Comparison of ENCODE assay signal across 19 cellular contexts in genomic region chr1:99673285-99673684, GRCh38. TPM values are rescaled to one million over a fixed set of nuclear protein-coding genes. Genes with fewer than 3 reads are reported as not detected.
DNase-seq lines count a peak whose midpoint lies in the region; ATAC-seq, FAIRE-seq and TF ChIP-seq lines count a peak whose summit lies in the region.
"Had no signal": no experiment of that assay in that cellular context is flagged by ENCODE, and none has a peak within 500 bp of the region (broad histone marks: within the 10 kb centered on the region; RNA-seq: fewer than 3 reads in every experiment).

No MANE protein-coding gene starts in this region.

- no peak for FAIRE-seq in endothelial cell of umbilical vein (lab: Jason Lieb, UNC)

- H3K27ac ChIP-seq in GM23248, result no peak overlapping the region
- no peak overlapping the region for H3K27ac ChIP-seq in endothelial cell of umbilical vein (ENCODE audit: insufficient read depth, low read depth, low read length)
- H3K27ac ChIP-seq in psoas muscle, result peak overlapping the region; percentile 86
- H3K27ac ChIP-seq in mesendoderm (ENCODE audit: low read depth, low read length), result no peak overlapping the region
- H3K27ac ChIP-seq: PC-9 had no signal

- 41 to 46% methylated on average over 5 of the region's 5 CpGs for WGBS in GM23248 (ENCODE audit: low coverage in 1 of 2, low lambda C conversion rate in 2 of 2, missing lambda C conversion rate in 2 of 2), 2 experiments
- WGBS in psoas muscle, 3 donors, result 37 to 50% (median 38%) methylated on average over 4 to 5 of the region's 5 CpGs
- WGBS in mesendoderm (ENCODE audit: extremely low coverage, insufficient coverage, low lambda C conversion rate), result no CpG with 5 or more reads among the region's 5 CpGs

- CTCF ChIA-PET in endothelial cell of umbilical vein (lab: Charles Lee), result interaction anchor here (1.0 to 2.3 kb wide), 14 partner anchors 9 to 191 kb away, joined by 3 to 13 read pairs (median 4); partner anchors contain the start of gene PALMD

- H3K36me3 ChIP-seq in GM23248 (ENCODE audit: low read depth) (no peaks in the 10 kb centered on the region), endothelial cell of umbilical vein (ENCODE audit: control insufficient read depth in 2 of 2, extremely low read depth in 1 of 2, insufficient read depth in 2 of 2, low read length in 2 of 2) (peaks cover 23 to 40% of the 10 kb centered on the region in 2 experiments), psoas muscle (ENCODE audit: insufficient read depth in 1 of 2, low read depth in 1 of 2) (peaks cover 5 to 94% of the 10 kb centered on the region in 2 donors), mesendoderm (ENCODE audit: control insufficient read depth, insufficient read depth, low read length) (no peaks in the 10 kb centered on the region)

- no peak overlapping the region for H4K8ac ChIP-seq in mesendoderm (ENCODE audit: low read depth, low read length)

- no peak overlapping the region for H3K56ac ChIP-seq in mesendoderm (ENCODE audit: low read length)

- no TSS peak for BruUV-seq in endothelial cell of umbilical vein (replicated peaks; lab: Mats Ljungman, UMichigan)

- no peaks in the 10 kb centered on the region for H3K9me2 ChIP-seq in GM23248 (ENCODE audit: insufficient read depth)

- H4K5ac ChIP-seq in mesendoderm (ENCODE audit: low read length), result no peak overlapping the region

- TF ChIP-seq CTCF in AG10803 (conservative IDR thresholded peaks at IDR 0.05; ENCODE audit: low read length), result no peak
- TF ChIP-seq CTCF in endothelial cell of umbilical vein (IDR thresholded peaks at IDR 0.05; ENCODE audit: extremely low read depth in 1 of 2, insufficient read depth in 1 of 2, low read depth in 1 of 2, low read length in 2 of 2), result no peak
- no peak for TF ChIP-seq CTCF in psoas muscle (IDR thresholded peaks at IDR 0.05)

- H3K4me1 ChIP-seq in GM23248 (ENCODE audit: insufficient read depth) (0 out of 2 replicates have a peak, but pooled peaks cover 9% of the 10 kb centered on the region), endothelial cell of umbilical vein (ENCODE audit: control insufficient read depth, extremely low read depth, insufficient read depth, low read length) (peaks cover 24% of the 10 kb centered on the region), psoas muscle (peaks cover 93% of the 10 kb centered on the region), mesendoderm (ENCODE audit: control insufficient read depth, low read depth, low read length) (no peaks in the 10 kb centered on the region)

- TF ChIP-seq POLR2A in endothelial cell of umbilical vein (IDR thresholded peaks at IDR 0.05; ENCODE audit: low read depth, low read length), result no peak

- H3K4me2 ChIP-seq in GM23248 (ENCODE audit: unreplicated experiment) (no peak overlapping the region), endothelial cell of umbilical vein (ENCODE audit: insufficient read depth, low read length) (peak overlapping the region; percentile 21), mesendoderm (ENCODE audit: low read length) (no peak overlapping the region)
- H3K4me2 ChIP-seq: PC-9 had no signal

- 0 out of 2 replicates have a peak, but pooled peaks cover 3% of the 10 kb centered on the region for H3F3A ChIP-seq in GM23248 (ENCODE audit: insufficient read depth)

- H2AK5ac ChIP-seq in mesendoderm (ENCODE audit: low read length), result no peak overlapping the region

- H2AFZ ChIP-seq in GM23248, result no peak overlapping the region
- no peak overlapping the region for H2AFZ ChIP-seq in endothelial cell of umbilical vein (ENCODE audit: low read depth, low read length)
- H2AFZ ChIP-seq: PC-9 had no signal

- H3K4me3 ChIP-seq in AG10803 (ENCODE audit: low read length), result no peak overlapping the region
- H3K4me3 ChIP-seq in GM23248, result no peak overlapping the region
- H3K4me3 ChIP-seq in endothelial cell of umbilical vein (replicated peaks in 1 of 3; ENCODE audit: insufficient read depth in 1 of 3, low read depth in 1 of 3, low read length in 3 of 3), result no peak overlapping the region
- peak overlapping the region; percentile 35 for H3K4me3 ChIP-seq in psoas muscle
- H3K4me3 ChIP-seq in mesendoderm (ENCODE audit: low read length), result no peak overlapping the region
- H3K4me3 ChIP-seq: PC-9 had no signal

- DNase-seq in AG10803 (ENCODE audit: low read depth) (peak; percentile 25), GM23248 (peak; percentile 30), endothelial cell of umbilical vein (ENCODE audit: low read depth, low spot score) (no peak), psoas muscle (no peak), mesendoderm (no peak)
- no peak for DNase-seq in activated CD4-positive, CD25-positive, alpha-beta regulatory T cell treated with anti-CD3 and anti-CD28 coated beads, Interleukin-2, amount 50 U/mL, for 72 hours
- DNase-seq in activated CD4-positive, alpha-beta T cell treated with anti-CD3 and anti-CD28 coated beads for 48 hours, result no peak
- DNase-seq: ACHN, AML-193, DMS79, H7, HFFc6, KG1, MV-4-11, NCI-H187 treated with DMSO at 0.1 percent for 48 hours, NCI-H345, NCI-H524 treated with DMSO at 0.1 percent for 48 hours, PC-9 had no signal

- in situ Hi-C loops in GM23248 (cut with MboI), result no loop called here

- H3K18ac ChIP-seq in mesendoderm (ENCODE audit: low read length), result no peak overlapping the region

- no peaks in the 10 kb centered on the region for H4K20me1 ChIP-seq in GM23248 (ENCODE audit: insufficient read depth)
- no peaks in the 10 kb centered on the region for H4K20me1 ChIP-seq in endothelial cell of umbilical vein (replicated peaks; ENCODE audit: control insufficient read depth, extremely low read depth, insufficient read depth, low read length)

- H3K79me2 ChIP-seq in GM23248 (ENCODE audit: insufficient read depth) (no peaks in the 10 kb centered on the region), endothelial cell of umbilical vein (ENCODE audit: control insufficient read depth, insufficient read depth, low read length) (peaks cover 8% of the 10 kb centered on the region), mesendoderm (ENCODE audit: control insufficient read depth, insufficient read depth, low read length) (no peaks in the 10 kb centered on the region)

- no peaks in the 10 kb centered on the region for H3K9me1 ChIP-seq in endothelial cell of umbilical vein (replicated peaks; ENCODE audit: control insufficient read depth, extremely low read depth, insufficient read depth, low read length)

- H3K9me3 ChIP-seq in GM23248 (ENCODE audit: low read depth) (no peaks in the 10 kb centered on the region), endothelial cell of umbilical vein (replicated peaks; ENCODE audit: control insufficient read depth, insufficient read depth, low read length) (no peaks in the 10 kb centered on the region), psoas muscle (no peaks in the 10 kb centered on the region)

- H2BK120ac ChIP-seq in mesendoderm (ENCODE audit: low read depth, low read length), result no peak overlapping the region

- H3K9ac ChIP-seq in GM23248, result no peak overlapping the region
- no peak overlapping the region for H3K9ac ChIP-seq in endothelial cell of umbilical vein (replicated peaks; ENCODE audit: extremely low read depth, insufficient read depth, low read length)
- H3K9ac ChIP-seq in mesendoderm (ENCODE audit: low read length), result no peak overlapping the region

- no peak overlapping the region for H3K4ac ChIP-seq in mesendoderm (ENCODE audit: low read depth, low read length)

- no peak overlapping the region for H2BK15ac ChIP-seq in mesendoderm (replicated peaks; ENCODE audit: low read depth)

- H3K23ac ChIP-seq in mesendoderm (ENCODE audit: low read length), result no peak overlapping the region

- H2BK5ac ChIP-seq in mesendoderm (ENCODE audit: low read length), result no peak overlapping the region

- POLR2A ChIA-PET in endothelial cell of umbilical vein (lab: Charles Lee), result no interaction called here

- H3K27me3 ChIP-seq in GM23248 (replicated peaks; ENCODE audit: insufficient read depth) (no peaks in the 10 kb centered on the region), endothelial cell of umbilical vein (ENCODE audit: control insufficient read depth in 2 of 2, insufficient read depth in 2 of 2, low read length in 2 of 2) (no peaks in the 10 kb centered on the region), psoas muscle (ENCODE audit: insufficient read depth in 3 of 3, low read length in 2 of 3) (no peaks in the 10 kb centered on the region), mesendoderm (ENCODE audit: insufficient read depth, low read length, poor library complexity) (no peaks in the 10 kb centered on the region)

- intact Hi-C loops in endothelial cell of umbilical vein (cut with micrococcal nuclease), result no loop called here
- intact Hi-C loops in psoas muscle (cut with DNase I), result no loop called here

- dilution Hi-C loops in endothelial cell of umbilical vein (cut with MboI; ENCODE audit: extremely low pct_ligation_motif_present, low sequenced_read_pairs), result no loop called here

- no peak for ATAC-seq in psoas muscle

- no peaks in the 10 kb centered on the region for H3K79me1 ChIP-seq in mesendoderm (ENCODE audit: low read length)

TF ChIP-seq in endothelial cell of umbilical vein, 7 proteins besides CTCF, POLR2A, EP300 and RAD21 (continues in another document):
- TF ChIP-seq POLR2AphosphoS5 (IDR thresholded peaks at IDR 0.05; ENCODE audit: insufficient read depth, low read depth, low read length), result no peak
- no peak for TF ChIP-seq MAX (IDR thresholded peaks at IDR 0.05; ENCODE audit: insufficient read depth, insufficient read length)
- no peak for TF ChIP-seq FOS (IDR thresholded peaks at IDR 0.05; ENCODE audit: borderline replicate concordance, insufficient read depth, low read length)
- no peak for TF ChIP-seq EZH2 (IDR thresholded peaks at IDR 0.05; ENCODE audit: borderline replicate concordance, low read depth, low read length, severe bottlenecking)
- TF ChIP-seq MYC (IDR thresholded peaks at IDR 0.05; ENCODE audit: low read depth, low read length), result no peak

RNA-seq across cellular contexts. Expression of gene PALMD, which starts 27.4 kb away (rescaled TPM):
- 0.11 TPM in 1 of 2 replicates, not detected in the other for total RNA-seq in GM23248 (2014; rRNA removed; shearing (Covaris generic))
- polyA plus RNA-seq in GM23248 (2016; fragmentation: Nextera tagmentation; extraction: Ambion mirVana), result 0.09 and 0.10 TPM in 2 replicates
- 137 and 140 TPM in 2 replicates for total RNA-seq in endothelial cell of umbilical vein
- 40.2 and 52.6 TPM in 2 replicates for polyA plus RNA-seq in endothelial cell of umbilical vein
- 77.1 and 91.5 TPM in 2 replicates for polyA plus RNA-seq in endothelial cell of umbilical vein (2011; cell fraction: cytosol; rRNA removed)
- 207 and 208 TPM in 2 replicates for polyA plus RNA-seq in endothelial cell of umbilical vein (2011; cell fraction: nucleus; rRNA removed)
- 134 and 174 TPM in 2 replicates for polyA plus RNA-seq in endothelial cell of umbilical vein (2012)
- polyA minus RNA-seq in endothelial cell of umbilical vein, result 100 and 108 TPM in 2 replicates
- polyA minus RNA-seq in endothelial cell of umbilical vein (2011; cell fraction: cytosol; rRNA and poly(A)+ RNA removed), result 1.3 TPM
- polyA minus RNA-seq in endothelial cell of umbilical vein (2011; cell fraction: nucleus; rRNA and poly(A)+ RNA removed), result 278 and 328 TPM in 2 replicates
- total RNA-seq in psoas muscle, result 100 to 1,000 TPM in 3 of 4 donors, 10 to 100 TPM in 1; 46.2 to 219 (median 113) TPM
- polyA plus RNA-seq in psoas muscle, result 100 to 1,000 TPM in 1 of 3 donors, 10 to 100 TPM in 2; 54.4 to 130 (median 59.4) TPM
- 0.04 TPM for polyA plus RNA-seq in mesendoderm (2013, experiment 1 of 2)
- polyA plus RNA-seq in mesendoderm (2013, experiment 2 of 2), result 0.10 TPM
- total RNA-seq: H7, HFFc6 had no signal
- polyA plus RNA-seq: CD14-positive monocyte had no signal

Comparison
In these comparisons a context has a peak if more than half of its experiments do, and no peak if none do; other contexts are left out.
1. DNase-seq: peak in AG10803 (single experiment) and GM23248 (single experiment); none in endothelial cell of umbilical vein (single experiment), psoas muscle (0 of 2), activated CD4-positive, CD25-positive, alpha-beta regulatory T cell treated with anti-CD3 and anti-CD28 coated beads, Interleukin-2, amount 50 U/mL, for 72 hours (single experiment), activated CD4-positive, alpha-beta T cell treated with anti-CD3 and anti-CD28 coated beads for 48 hours (single experiment) and mesendoderm (single experiment).
2. RNA of gene PALMD, which starts 27.4 kb away (total RNA-seq): 137 to 140 TPM in endothelial cell of umbilical vein and 46.2 to 219 TPM in psoas muscle; 0.11 TPM in GM23248; every median in the first group is over 10 times any median in the second.